25 cellular contexts compared by ENCODE assay signal in genomic region chr6:73642530-73642929, GRCh38. TPM values are rescaled to one million over a fixed set of nuclear protein-coding genes. Genes with fewer than 3 reads are reported as not detected.
DNase-seq lines count a peak whose midpoint lies in the region; ATAC-seq, FAIRE-seq and TF ChIP-seq lines count a peak whose summit lies in the region.
"Had no signal": no experiment of that assay in that cellular context is flagged by ENCODE, and none has a peak within 500 bp of the region (broad histone marks: within the 10 kb centered on the region; RNA-seq: fewer than 3 reads in every experiment).

No MANE protein-coding gene starts in this region.

- no peak overlapping the region for H2BK120ac ChIP-seq in mesenchymal stem cell (ENCODE audit: low read depth, low read length)

- H4K91ac ChIP-seq in mesenchymal stem cell (ENCODE audit: low read length) = no peak overlapping the region

- H3K4me3 Mint-ChIP-seq in memory B cell = no peak overlapping the region
- H3K4me3 Mint-ChIP-seq: HFFc6, T-cell had no signal

- no peaks in the 10 kb centered on the region for H3K79me1 ChIP-seq in mesenchymal stem cell (replicated peaks; ENCODE audit: low read length, poor library complexity, severe bottlenecking)

- POLR2A ChIA-PET in SK-N-SH (lab: Yijun Ruan, JAX) = no interaction called here

- ATAC-seq in memory B cell (ENCODE audit: low read depth) (no peak), GM21528 (IDR thresholded peaks at IDR 0.05; ENCODE audit: low FRiP score, unreplicated experiment) (no peak), HG03432 (IDR thresholded peaks at IDR 0.05; ENCODE audit: unreplicated experiment) (no peak), GM21737 (IDR thresholded peaks at IDR 0.05; ENCODE audit: unreplicated experiment) (no peak)
- ATAC-seq: T-cell had no signal

- peaks cover 4% of the 10 kb centered on the region for H3K4me1 Mint-ChIP-seq in memory B cell

- H3K23ac ChIP-seq in mesenchymal stem cell (ENCODE audit: low read length in 2 of 2) = no peak overlapping the region

- H3K9me3 ChIP-seq in SK-N-SH (no peaks in the 10 kb centered on the region), sigmoid colon (no peaks in the 10 kb centered on the region), mesenchymal stem cell (ENCODE audit: control insufficient read depth, low read length) (no peaks in the 10 kb centered on the region)
- H3K9me3 ChIP-seq: BLaER1 had no signal

- TF ChIP-seq POLR2A in GM12892 (IDR thresholded peaks at IDR 0.05; ENCODE audit: low read depth, low read length) (no peak), sigmoid colon (IDR thresholded peaks at IDR 0.05) (no peak)

- no peak overlapping the region for H4K8ac ChIP-seq in mesenchymal stem cell (ENCODE audit: low read length)

- H3K4me2 ChIP-seq in SK-N-SH (no peak overlapping the region), mesenchymal stem cell (ENCODE audit: low read length, poor library complexity, severe bottlenecking) (no peak overlapping the region)
- H3K4me2 ChIP-seq: BLaER1, KMS-11 had no signal

- TF ChIP-seq EP300 in SK-N-SH (IDR thresholded peaks at IDR 0.05; ENCODE audit: borderline replicate concordance in 1 of 2, low read depth in 1 of 2, low read length in 1 of 2) (peak in 1 of 2 experiments; percentile 48; a peak in 1 of 4 replicates), sigmoid colon (IDR thresholded peaks at IDR 0.05) (peak in 1 of 4 donors; percentile 27)

- TF ChIP-seq RAD21 in SK-N-SH (IDR thresholded peaks at IDR 0.05; ENCODE audit: low read length) = no peak

- H2BK12ac ChIP-seq in mesenchymal stem cell (ENCODE audit: low read length in 2 of 2) = no peak overlapping the region

- H3K27me3 Mint-ChIP-seq in memory B cell = no peaks in the 10 kb centered on the region
- H3K27me3 Mint-ChIP-seq: CD4-positive, CD25-positive, alpha-beta regulatory T cell; T-cell had no signal

- no peak overlapping the region for H3K18ac ChIP-seq in mesenchymal stem cell (ENCODE audit: low read depth in 1 of 2, low read length in 2 of 2)

- H3K9ac ChIP-seq in SK-N-SH (no peak overlapping the region), mesenchymal stem cell (ENCODE audit: low read length) (no peak overlapping the region)
- H3K9ac ChIP-seq: BLaER1, KMS-11 had no signal

- intact Hi-C loops in sigmoid colon (cut with DNase I) = no loop called here

- CTCF ChIA-PET in SK-N-SH (lab: Yijun Ruan, JAX) = interaction anchor here (2.0 kb wide), 1 partner anchor 10 kb away, joined by 18 read pairs; the partner anchor contains the start of gene SLC17A5

- H3K36me3 ChIP-seq in SK-N-SH (replicated peaks in 1 of 2; ENCODE audit: control insufficient read depth in 1 of 2, insufficient read depth in 2 of 2, low read length in 1 of 2) = peaks cover 4 to 18% of the 10 kb centered on the region in 2 experiments
- peaks cover 0 to 30% (median 6%) of the 10 kb centered on the region in 4 donors for H3K36me3 ChIP-seq in sigmoid colon
- peaks cover 0 to 63% of the 10 kb centered on the region in 2 experiments for H3K36me3 ChIP-seq in mesenchymal stem cell (ENCODE audit: control insufficient read depth in 1 of 2, insufficient read depth in 2 of 2, low read depth in 1 of 2, low read length in 2 of 2)

- no peaks in the 10 kb centered on the region for H3K27me3 ChIP-seq in SK-N-SH (ENCODE audit: insufficient read depth)
- H3K27me3 ChIP-seq in sigmoid colon = no peaks in the 10 kb centered on the region
- H3K27me3 ChIP-seq in mesenchymal stem cell (ENCODE audit: control insufficient read depth in 1 of 2, insufficient read depth in 1 of 2, low read length in 2 of 2) = no peaks in the 10 kb centered on the region
- H3K27me3 ChIP-seq: BLaER1 had no signal

- H3F3A ChIP-seq in SK-N-SH (replicated peaks; ENCODE audit: insufficient read depth) = peaks cover 29% of the 10 kb centered on the region

- H3K79me2 ChIP-seq in SK-N-SH (ENCODE audit: insufficient read depth) = no peaks in the 10 kb centered on the region

- no peak overlapping the region for H2BK5ac ChIP-seq in mesenchymal stem cell (ENCODE audit: low read depth, low read length, poor library complexity, severe bottlenecking)

- H3K9me3 Mint-ChIP-seq in memory B cell = no peaks in the 10 kb centered on the region
- H3K9me3 Mint-ChIP-seq: CD4-positive, CD25-positive, alpha-beta regulatory T cell; HFFc6; T-cell had no signal

- no peak overlapping the region for H3K4me3 ChIP-seq in SK-N-SH (ENCODE audit: low read depth in 2 of 2, low read length in 1 of 2)
- H3K4me3 ChIP-seq in sigmoid colon = no peak overlapping the region
- no peak overlapping the region for H3K4me3 ChIP-seq in mesenchymal stem cell (ENCODE audit: insufficient read depth in 1 of 2, low read depth in 1 of 2, low read length in 2 of 2)
- H3K4me3 ChIP-seq: BLaER1 had no signal

- peak; percentile 30 for FAIRE-seq in GM12892 (lab: Jason Lieb, UNC)
- FAIRE-seq: H54, RCC 7860 had no signal

- H2BK15ac ChIP-seq in mesenchymal stem cell (ENCODE audit: low read depth, poor library complexity, severe bottlenecking) = no peak overlapping the region

- H3K14ac ChIP-seq in mesenchymal stem cell (ENCODE audit: low read length in 2 of 2) = no peak overlapping the region

- no peak overlapping the region for H2AK5ac ChIP-seq in mesenchymal stem cell (ENCODE audit: low read length, severe bottlenecking)

- DNase-seq in GM12892 (ENCODE audit: insufficient read length) = no peak
- no peak for DNase-seq in SK-N-SH
- no peak for DNase-seq in memory B cell (ENCODE audit: low spot score in 2 of 2)
- no peak for DNase-seq in sigmoid colon
- DNase-seq in mesenchymal stem cell = no peak
- DNase-seq: 8988T; ACHN; CD4-positive, CD25-positive, alpha-beta regulatory T cell; DMS53; HFFc6; MM.1S; NCI-H1694; NCI-H2029 treated with DMSO at 0.1 percent for 48 hours; NCI-H226; NCI-H510A; NCI-H69; SIG-M5; T-cell had no signal

- 34% methylated on average over 2 of the region's 2 CpGs for WGBS in SK-N-SH (ENCODE audit: low lambda C conversion rate)
- 77 to 88% methylated on average over 2 of the region's 2 CpGs for WGBS in sigmoid colon, 2 donors
- 100% methylated on average over 2 of the region's 2 CpGs for WGBS in mesenchymal stem cell

- TF ChIP-seq CTCF in SK-N-SH (IDR thresholded peaks at IDR 0.05) (no peak), sigmoid colon (IDR thresholded peaks at IDR 0.05) (no peak)

- H3K4me1 ChIP-seq in SK-N-SH (ENCODE audit: control insufficient read depth in 1 of 2, insufficient read depth in 2 of 2, low read depth in 1 of 2, low read length in 1 of 2) (peaks cover 0 to 11% of the 10 kb centered on the region in 2 experiments; a peak in 2 of 4 replicates), sigmoid colon (peaks cover 0 to 27% (median 21%) of the 10 kb centered on the region in 4 donors), mesenchymal stem cell (ENCODE audit: control insufficient read depth, insufficient read depth, low read depth, low read length) (no peaks in the 10 kb centered on the region)
- H3K4me1 ChIP-seq: BLaER1 had no signal

- no peak overlapping the region for H3K4ac ChIP-seq in mesenchymal stem cell (ENCODE audit: low read depth in 1 of 2, low read length in 2 of 2)

- peak overlapping the region in 1 of 2 experiments; percentile 43; a peak in 1 of 4 replicates for H3K27ac ChIP-seq in SK-N-SH (ENCODE audit: low read depth in 2 of 2, low read length in 1 of 2)
- H3K27ac ChIP-seq in sigmoid colon = peak overlapping the region in 3 of 4 donors; percentile 19 to 61 (median 57)
- no peak overlapping the region for H3K27ac ChIP-seq in mesenchymal stem cell (ENCODE audit: low read length, poor library complexity, severe bottlenecking)
- H3K27ac ChIP-seq: BLaER1, KMS-11 had no signal

- H3K27ac Mint-ChIP-seq in memory B cell = peak overlapping the region; percentile 31
- H3K27ac Mint-ChIP-seq: CD4-positive, CD25-positive, alpha-beta regulatory T cell; HFFc6 had no signal

- H3K9me2 ChIP-seq in SK-N-SH = no peaks in the 10 kb centered on the region

- no peak overlapping the region for H2AFZ ChIP-seq in SK-N-SH (ENCODE audit: low read depth)
- H2AFZ ChIP-seq in mesenchymal stem cell (ENCODE audit: low read depth, low read length) = no peak overlapping the region

- H4K20me1 ChIP-seq in SK-N-SH (ENCODE audit: insufficient read depth) = no peaks in the 10 kb centered on the region
- H4K20me1 ChIP-seq: BLaER1 had no signal

- peaks cover 14% of the 10 kb centered on the region for H3K36me3 Mint-ChIP-seq in memory B cell

TF ChIP-seq in SK-N-SH, 30 proteins besides CTCF, POLR2A, EP300 and RAD21 (continues in another document):
- TF ChIP-seq PBX3 (IDR thresholded peaks at IDR 0.05) = peak; percentile 63; the same call in 1 of the 2 replicates
- no peak for TF ChIP-seq TEAD4 (IDR thresholded peaks at IDR 0.05; ENCODE audit: borderline replicate concordance, insufficient read depth)

RNA-seq across cellular contexts. Expression of gene SLC17A5, which starts 11.3 kb away (rescaled TPM):
- polyA plus RNA-seq in GM12892 (2012; ENCODE audit: missing spikeins) = 4.2 TPM
- polyA plus RNA-seq in SK-N-SH (2012; rRNA removed) (9.2 and 14.0 TPM in 2 replicates), sigmoid colon (10 to 100 TPM in 1 of 3 donors, 1 to 10 TPM in 2; 7.6 to 17.4 (median 9.0) TPM)
- polyA plus RNA-seq in SK-N-SH (2012; cell fraction: cytosol; rRNA removed) = 12.4 and 14.0 TPM in 2 replicates
- 3.0 and 6.3 TPM in 2 replicates for polyA plus RNA-seq in SK-N-SH (2012; cell fraction: nucleus; rRNA removed)
- 10 to 100 TPM; 12.2 to 18.2 (median 14.8) TPM for total RNA-seq in sigmoid colon
- 66.7 TPM for polyA plus RNA-seq in mesenchymal stem cell (2013, experiment 1 of 2)
- 69.0 TPM for polyA plus RNA-seq in mesenchymal stem cell (2013, experiment 2 of 2)

RNA-seq across cellular contexts. Expression of gene CD109, which starts 53.5 kb away (rescaled TPM):
- 2.0 TPM for polyA plus RNA-seq in GM12892 (2012; ENCODE audit: missing spikeins)
- polyA plus RNA-seq in SK-N-SH (2012; rRNA removed) (19.7 and 27.8 TPM in 2 replicates), sigmoid colon (1 to 10 TPM in 1 of 3 donors, under 1 TPM in 2; under 0.01 to 1.2 (median 0.46) TPM)
- polyA plus RNA-seq in SK-N-SH (2012; cell fraction: cytosol; rRNA removed) = 30.4 and 31.3 TPM in 2 replicates
- polyA plus RNA-seq in SK-N-SH (2012; cell fraction: nucleus; rRNA removed) = 9.4 and 20.1 TPM in 2 replicates
- total RNA-seq in sigmoid colon = 10 to 100 TPM; 22.9 to 32.1 (median 24.6) TPM
- polyA plus RNA-seq in mesenchymal stem cell (2013, experiment 1 of 2) = 33.3 TPM
- 33.8 TPM for polyA plus RNA-seq in mesenchymal stem cell (2013, experiment 2 of 2)

Comparison
In these comparisons a context has a peak if more than half of its experiments do, and no peak if none do; other contexts are left out.
1. RNA of gene CD109, which starts 53.5 kb away (polyA plus RNA-seq): 9.4 to 31.3 TPM in SK-N-SH; under 0.01 to 1.2 TPM in sigmoid colon; every median in the first group is over 4 times any median in the second.